In the genomic region with DNA sequence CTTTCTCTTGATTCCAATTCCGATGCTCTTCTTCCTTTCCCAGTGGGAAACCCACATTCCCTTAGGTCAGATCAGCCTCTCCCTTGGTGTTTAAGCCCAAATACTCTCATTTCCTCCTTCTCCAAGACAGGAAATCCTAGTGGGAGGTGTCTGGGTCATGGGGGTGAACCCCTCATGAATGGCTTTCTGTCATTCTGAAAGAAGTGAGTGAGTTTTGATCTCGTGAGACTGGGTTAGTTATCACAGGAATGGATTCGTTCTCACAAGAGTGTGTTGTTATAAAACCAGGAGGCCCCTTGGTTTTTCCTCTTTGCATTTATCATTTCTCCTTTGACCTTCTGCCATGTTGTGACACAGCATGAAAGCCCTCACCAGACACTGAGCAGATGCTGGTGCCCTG, we compare ENCODE assay signal across 29 cellular contexts.
"Had no signal": no experiment of that assay in that cellular context is flagged by ENCODE, and none has a peak within 500 bp of the region (broad histone marks: within the 10 kb centered on the region; RNA-seq: fewer than 3 reads in every experiment).

No MANE protein-coding gene starts in this region.

- ATAC-seq: Panc1, Right ventricle myocardium inferior, SK-N-SH treated with all-trans-retinoic acid at 6 μM for 48 hours, T-cell had no signal

- H3K36me3 ChIP-seq: SJSA1 had no signal

- DNase-seq: Karpas-422, MM.1S, MV-4-11, NCI-H1092, NCI-H1105, NCI-H1417 treated with DMSO at 0.1 percent for 48 hours, NCI-H146, NCI-H187, NCI-H1930, NCI-H2029 treated with DMSO at 0.1 percent for 48 hours, NCI-H2081 treated with DMSO at 0.1 percent for 48 hours, NCI-H2107, NCI-H226, NCI-H446 treated with DMSO at 0.1 percent for 48 hours, NCI-H510A, NCI-H526, NCI-H69, NCI-H748 treated with DMSO at 0.1 percent for 48 hours, NCI-H82, PC-9, SHP77 treated with DMSO at 0.1 percent for 48 hours, T-cell had no signal

- H3K4me3 Mint-ChIP-seq: T-cell had no signal

- H3K4me1 ChIP-seq: SJSA1 had no signal

- H3K4me3 ChIP-seq: PC-9, SJSA1, SK-N-MC had no signal

- H3K27ac ChIP-seq: KMS-11, PC-9, RWPE1, SJSA1, SK-N-MC had no signal

- H3K27me3 ChIP-seq: SJSA1 had no signal

- H3K27ac Mint-ChIP-seq: T-cell had no signal

- H3K9me3 Mint-ChIP-seq: T-cell had no signal

- H3K9me3 ChIP-seq: SJSA1 had no signal
